Comparison of ENCODE assay signal across 30 cellular contexts in the genomic region with DNA sequence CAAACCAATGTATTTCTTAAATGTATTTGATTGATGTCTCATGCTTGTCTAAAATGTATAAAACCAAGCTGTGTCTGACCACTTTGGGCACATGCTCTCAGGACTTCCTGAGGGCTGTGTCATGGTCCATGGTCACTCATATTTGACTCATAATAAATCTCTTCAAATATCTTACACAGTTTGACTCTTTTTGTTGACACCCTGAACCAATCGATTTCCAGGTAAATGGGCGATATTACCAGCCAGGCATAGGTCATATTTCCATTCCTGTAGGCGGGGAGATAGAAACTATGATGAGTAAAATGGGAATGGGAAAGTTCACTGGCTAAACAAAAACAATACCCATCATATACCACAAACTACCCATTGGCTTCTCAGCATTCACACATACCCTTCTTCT.
"Had no signal": no experiment of that assay in that cellular context is flagged by ENCODE, and none has a peak within 500 bp of the region (broad histone marks: within the 10 kb centered on the region; RNA-seq: fewer than 3 reads in every experiment).

No MANE protein-coding gene starts in this region.

- H3K27ac Mint-ChIP-seq: immature natural killer cell; naive thymus-derived CD4-positive, alpha-beta T cell; nephron; stimulated activated effector memory CD8-positive, alpha-beta T cell treated with anti-CD3 and anti-CD28 coated beads, Interleukin-12 subunit alpha, Interleukin-12 subunit beta, amount 100 ng/mL, for 72 hours; stimulated activated naive CD8-positive, alpha-beta T cell treated with anti-CD3 and anti-CD28 coated beads, Interleukin-15, Interleukin-2, amounts not matched to agents 100 ng/mL and 50 ng/mL, for 24 hours had no signal

- DNase-seq: hypothalamus; immature natural killer cell; kidney; left colon; left lung; midbrain; mucosa of descending colon; naive thymus-derived CD4-positive, alpha-beta T cell; nucleus accumbens; pancreas; retina; right cardiac atrium; sigmoid colon; small intestine; spleen; stimulated activated CD4-positive, alpha-beta T cell treated with anti-CD3 and anti-CD28 coated beads, Interleukin-4, amount 100 ng/mL, for 24 hours; stimulated activated naive CD4-positive, alpha-beta T cell; tibial artery; trophoblast cell; upper lobe of right lung had no signal

- FAIRE-seq: islet of Langerhans, kidney, pancreas, small intestine, urothelium cell line had no signal

- H3K4me3 ChIP-seq: left lung, lung, mucosa of descending colon, pancreas, prostate gland, sigmoid colon, spleen, suprapubic skin, thoracic aorta, tibial artery, upper lobe of right lung had no signal

- ATAC-seq: left colon; left lung; mucosa of descending colon; naive thymus-derived CD4-positive, alpha-beta T cell; pancreas; right cardiac atrium; stimulated activated effector memory CD8-positive, alpha-beta T cell treated with anti-CD3 and anti-CD28 coated beads, Interleukin-12 subunit alpha, Interleukin-12 subunit beta, amount 100 ng/mL, for 72 hours; upper lobe of right lung had no signal

- H3K9me3 Mint-ChIP-seq: immature natural killer cell; naive thymus-derived CD4-positive, alpha-beta T cell; nephron; neural crest cell; stimulated activated effector memory CD8-positive, alpha-beta T cell treated with anti-CD3 and anti-CD28 coated beads, Interleukin-12 subunit alpha, Interleukin-12 subunit beta, amount 100 ng/mL, for 72 hours; stimulated activated naive CD8-positive, alpha-beta T cell treated with anti-CD3 and anti-CD28 coated beads, Interleukin-15, Interleukin-2, amounts not matched to agents 100 ng/mL and 50 ng/mL, for 24 hours had no signal

- H3K27ac ChIP-seq: left lung, pancreas, prostate gland, sigmoid colon, spleen, suprapubic skin, thoracic aorta, tibial artery, upper lobe of right lung had no signal

- H3K4me1 ChIP-seq: left lung, pancreas, prostate gland, sigmoid colon, suprapubic skin, tibial artery, upper lobe of right lung had no signal

- H3K9me3 ChIP-seq: left lung, mucosa of descending colon, pancreas, prostate gland, sigmoid colon, spleen, suprapubic skin, thoracic aorta, tibial artery, upper lobe of right lung had no signal

- H3K4me1 Mint-ChIP-seq: immature natural killer cell, nephron had no signal

- H3K27me3 ChIP-seq: left lung, pancreas, sigmoid colon, spleen, suprapubic skin, tibial artery, upper lobe of right lung had no signal

- H3K36me3 ChIP-seq: left lung, pancreas, prostate gland, sigmoid colon, spleen, suprapubic skin, thoracic aorta, tibial artery, upper lobe of right lung had no signal

- H3K4me3 Mint-ChIP-seq: immature natural killer cell; naive thymus-derived CD4-positive, alpha-beta T cell; nephron; neural crest cell; stimulated activated effector memory CD8-positive, alpha-beta T cell treated with anti-CD3 and anti-CD28 coated beads, Interleukin-12 subunit alpha, Interleukin-12 subunit beta, amount 100 ng/mL, for 72 hours; stimulated activated naive CD8-positive, alpha-beta T cell treated with anti-CD3 and anti-CD28 coated beads, Interleukin-15, Interleukin-2, amounts not matched to agents 100 ng/mL and 50 ng/mL, for 24 hours had no signal

- H3K36me3 Mint-ChIP-seq: immature natural killer cell; naive thymus-derived CD4-positive, alpha-beta T cell; stimulated activated effector memory CD8-positive, alpha-beta T cell treated with anti-CD3 and anti-CD28 coated beads, Interleukin-12 subunit alpha, Interleukin-12 subunit beta, amount 100 ng/mL, for 72 hours had no signal
